In the genomic region with DNA sequence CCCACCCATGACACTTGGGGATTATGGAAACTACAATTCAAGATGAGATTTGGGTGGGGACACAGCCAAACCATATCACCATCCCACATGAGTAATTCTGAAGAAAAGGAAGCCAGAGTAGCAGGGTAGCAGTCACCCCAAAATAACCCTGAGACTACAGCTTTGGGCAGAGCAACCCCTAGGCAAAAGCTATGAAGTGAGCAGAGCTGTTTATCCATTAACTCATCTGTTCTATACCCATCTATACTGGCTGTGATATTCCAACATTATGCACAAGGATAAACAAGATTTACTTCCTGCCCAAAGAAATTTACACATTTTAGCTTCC, we compare ENCODE assay signal across 2 cellular contexts.
TF ChIP-seq lines count a peak whose summit lies in the region.

No MANE protein-coding gene starts in this region.

TF ChIP-seq in SK-N-SH, 30 proteins besides CTCF, POLR2A, EP300 and RAD21 (continued from another document):
- TF ChIP-seq TEAD4 (IDR thresholded peaks at IDR 0.05; ENCODE audit: borderline replicate concordance, insufficient read depth) (no peak), EZH2phosphoT487 (IDR thresholded peaks at IDR 0.05; ENCODE audit: borderline replicate concordance, low read depth) (no peak), YY1 (IDR thresholded peaks at IDR 0.05; ENCODE audit: low read depth) (no peak), MEF2A (IDR thresholded peaks at IDR 0.05; ENCODE audit: borderline replicate concordance, low read depth) (no peak), RCOR1 (IDR thresholded peaks at IDR 0.05; ENCODE audit: low read length) (no peak), RXRA (IDR thresholded peaks at IDR 0.05; ENCODE audit: borderline replicate concordance, low read depth) (no peak), SIN3A (IDR thresholded peaks at IDR 0.05; ENCODE audit: borderline replicate concordance, low read depth, low read length) (no peak), POLR2AphosphoS5 (IDR thresholded peaks at IDR 0.05; ENCODE audit: low read depth, low read length) (no peak), SMC3 (IDR thresholded peaks at IDR 0.05; ENCODE audit: low read depth, low read length) (no peak), GABPA (IDR thresholded peaks at IDR 0.05; ENCODE audit: low read depth) (no peak), FOSL2 (IDR thresholded peaks at IDR 0.05; ENCODE audit: borderline replicate concordance, low read depth) (no peak), ELF1 (IDR thresholded peaks at IDR 0.05) (no peak), NFIC (IDR thresholded peaks at IDR 0.05; ENCODE audit: borderline replicate concordance) (no peak)
- TF ChIP-seq, protein P1, sequence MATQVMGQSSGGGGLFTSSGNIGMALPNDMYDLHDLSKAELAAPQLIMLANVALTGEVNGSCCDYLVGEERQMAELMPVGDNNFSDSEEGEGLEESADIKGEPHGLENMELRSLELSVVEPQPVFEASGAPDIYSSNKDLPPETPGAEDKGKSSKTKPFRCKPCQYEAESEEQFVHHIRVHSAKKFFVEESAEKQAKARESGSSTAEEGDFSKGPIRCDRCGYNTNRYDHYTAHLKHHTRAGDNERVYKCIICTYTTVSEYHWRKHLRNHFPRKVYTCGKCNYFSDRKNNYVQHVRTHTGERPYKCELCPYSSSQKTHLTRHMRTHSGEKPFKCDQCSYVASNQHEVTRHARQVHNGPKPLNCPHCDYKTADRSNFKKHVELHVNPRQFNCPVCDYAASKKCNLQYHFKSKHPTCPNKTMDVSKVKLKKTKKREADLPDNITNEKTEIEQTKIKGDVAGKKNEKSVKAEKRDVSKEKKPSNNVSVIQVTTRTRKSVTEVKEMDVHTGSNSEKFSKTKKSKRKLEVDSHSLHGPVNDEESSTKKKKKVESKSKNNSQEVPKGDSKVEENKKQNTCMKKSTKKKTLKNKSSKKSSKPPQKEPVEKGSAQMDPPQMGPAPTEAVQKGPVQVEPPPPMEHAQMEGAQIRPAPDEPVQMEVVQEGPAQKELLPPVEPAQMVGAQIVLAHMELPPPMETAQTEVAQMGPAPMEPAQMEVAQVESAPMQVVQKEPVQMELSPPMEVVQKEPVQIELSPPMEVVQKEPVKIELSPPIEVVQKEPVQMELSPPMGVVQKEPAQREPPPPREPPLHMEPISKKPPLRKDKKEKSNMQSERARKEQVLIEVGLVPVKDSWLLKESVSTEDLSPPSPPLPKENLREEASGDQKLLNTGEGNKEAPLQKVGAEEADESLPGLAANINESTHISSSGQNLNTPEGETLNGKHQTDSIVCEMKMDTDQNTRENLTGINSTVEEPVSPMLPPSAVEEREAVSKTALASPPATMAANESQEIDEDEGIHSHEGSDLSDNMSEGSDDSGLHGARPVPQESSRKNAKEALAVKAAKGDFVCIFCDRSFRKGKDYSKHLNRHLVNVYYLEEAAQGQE (IDR thresholded peaks at IDR 0.05; ENCODE audit: low read depth, low read length) = no peak
- TF ChIP-seq, protein P2, sequence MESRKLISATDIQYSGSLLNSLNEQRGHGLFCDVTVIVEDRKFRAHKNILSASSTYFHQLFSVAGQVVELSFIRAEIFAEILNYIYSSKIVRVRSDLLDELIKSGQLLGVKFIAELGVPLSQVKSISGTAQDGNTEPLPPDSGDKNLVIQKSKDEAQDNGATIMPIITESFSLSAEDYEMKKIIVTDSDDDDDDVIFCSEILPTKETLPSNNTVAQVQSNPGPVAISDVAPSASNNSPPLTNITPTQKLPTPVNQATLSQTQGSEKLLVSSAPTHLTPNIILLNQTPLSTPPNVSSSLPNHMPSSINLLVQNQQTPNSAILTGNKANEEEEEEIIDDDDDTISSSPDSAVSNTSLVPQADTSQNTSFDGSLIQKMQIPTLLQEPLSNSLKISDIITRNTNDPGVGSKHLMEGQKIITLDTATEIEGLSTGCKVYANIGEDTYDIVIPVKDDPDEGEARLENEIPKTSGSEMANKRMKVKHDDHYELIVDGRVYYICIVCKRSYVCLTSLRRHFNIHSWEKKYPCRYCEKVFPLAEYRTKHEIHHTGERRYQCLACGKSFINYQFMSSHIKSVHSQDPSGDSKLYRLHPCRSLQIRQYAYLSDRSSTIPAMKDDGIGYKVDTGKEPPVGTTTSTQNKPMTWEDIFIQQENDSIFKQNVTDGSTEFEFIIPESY (IDR thresholded peaks at IDR 0.05; ENCODE audit: borderline replicate concordance, low read depth) = no peak
- TF ChIP-seq, protein P3, sequence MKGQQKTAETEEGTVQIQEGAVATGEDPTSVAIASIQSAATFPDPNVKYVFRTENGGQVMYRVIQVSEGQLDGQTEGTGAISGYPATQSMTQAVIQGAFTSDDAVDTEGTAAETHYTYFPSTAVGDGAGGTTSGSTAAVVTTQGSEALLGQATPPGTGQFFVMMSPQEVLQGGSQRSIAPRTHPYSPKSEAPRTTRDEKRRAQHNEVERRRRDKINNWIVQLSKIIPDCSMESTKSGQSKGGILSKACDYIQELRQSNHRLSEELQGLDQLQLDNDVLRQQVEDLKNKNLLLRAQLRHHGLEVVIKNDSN (IDR thresholded peaks at IDR 0.05; ENCODE audit: borderline replicate concordance, low read depth) = no peak
- TF ChIP-seq, protein P4, sequence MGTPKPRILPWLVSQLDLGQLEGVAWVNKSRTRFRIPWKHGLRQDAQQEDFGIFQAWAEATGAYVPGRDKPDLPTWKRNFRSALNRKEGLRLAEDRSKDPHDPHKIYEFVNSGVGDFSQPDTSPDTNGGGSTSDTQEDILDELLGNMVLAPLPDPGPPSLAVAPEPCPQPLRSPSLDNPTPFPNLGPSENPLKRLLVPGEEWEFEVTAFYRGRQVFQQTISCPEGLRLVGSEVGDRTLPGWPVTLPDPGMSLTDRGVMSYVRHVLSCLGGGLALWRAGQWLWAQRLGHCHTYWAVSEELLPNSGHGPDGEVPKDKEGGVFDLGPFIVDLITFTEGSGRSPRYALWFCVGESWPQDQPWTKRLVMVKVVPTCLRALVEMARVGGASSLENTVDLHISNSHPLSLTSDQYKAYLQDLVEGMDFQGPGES (IDR thresholded peaks at IDR 0.05; ENCODE audit: low read depth, low read length) = no peak
- TF ChIP-seq, protein P5, sequence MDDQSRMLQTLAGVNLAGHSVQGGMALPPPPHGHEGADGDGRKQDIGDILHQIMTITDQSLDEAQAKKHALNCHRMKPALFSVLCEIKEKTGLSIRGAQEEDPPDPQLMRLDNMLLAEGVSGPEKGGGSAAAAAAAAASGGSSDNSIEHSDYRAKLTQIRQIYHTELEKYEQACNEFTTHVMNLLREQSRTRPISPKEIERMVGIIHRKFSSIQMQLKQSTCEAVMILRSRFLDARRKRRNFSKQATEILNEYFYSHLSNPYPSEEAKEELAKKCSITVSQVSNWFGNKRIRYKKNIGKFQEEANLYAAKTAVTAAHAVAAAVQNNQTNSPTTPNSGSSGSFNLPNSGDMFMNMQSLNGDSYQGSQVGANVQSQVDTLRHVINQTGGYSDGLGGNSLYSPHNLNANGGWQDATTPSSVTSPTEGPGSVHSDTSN (IDR thresholded peaks at IDR 0.05) = no peak

TF ChIP-seq in SK-N-SH treated with all-trans-retinoic acid at 6 μM for 48 hours, 23 proteins besides CTCF, POLR2A, EP300 and RAD21 (continued from another document):
- TF ChIP-seq, protein P6, sequence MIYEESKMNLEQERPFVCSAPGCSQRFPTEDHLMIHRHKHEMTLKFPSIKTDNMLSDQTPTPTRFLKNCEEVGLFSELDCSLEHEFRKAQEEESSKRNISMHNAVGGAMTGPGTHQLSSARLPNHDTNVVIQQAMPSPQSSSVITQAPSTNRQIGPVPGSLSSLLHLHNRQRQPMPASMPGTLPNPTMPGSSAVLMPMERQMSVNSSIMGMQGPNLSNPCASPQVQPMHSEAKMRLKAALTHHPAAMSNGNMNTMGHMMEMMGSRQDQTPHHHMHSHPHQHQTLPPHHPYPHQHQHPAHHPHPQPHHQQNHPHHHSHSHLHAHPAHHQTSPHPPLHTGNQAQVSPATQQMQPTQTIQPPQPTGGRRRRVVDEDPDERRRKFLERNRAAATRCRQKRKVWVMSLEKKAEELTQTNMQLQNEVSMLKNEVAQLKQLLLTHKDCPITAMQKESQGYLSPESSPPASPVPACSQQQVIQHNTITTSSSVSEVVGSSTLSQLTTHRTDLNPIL (CRISPR knock-in tag; IDR thresholded peaks at IDR 0.05; ENCODE audit: low read depth) = no peak
- TF ChIP-seq ZNF8 (CRISPR knock-in tag; IDR thresholded peaks at IDR 0.05) = no peak
